8 cellular contexts compared by ENCODE assay signal in genomic region chr7:1412322-1413261, GRCh38. TPM values are rescaled to one million over a fixed set of nuclear protein-coding genes. Genes with fewer than 3 reads are reported as not detected.
DNase-seq lines count a peak whose midpoint lies in the region; ATAC-seq and TF ChIP-seq lines count a peak whose summit lies in the region.

No MANE protein-coding gene starts in this region.

- intact Hi-C loops in right lobe of liver (cut with DNase I), result no loop called here

- ATAC-seq in right lobe of liver, result peak; percentile 89 to 98 (median 96)
- no peak for ATAC-seq in HG02938 (IDR thresholded peaks at IDR 0.05; ENCODE audit: unreplicated experiment)

- DNase-seq in GM12865 (ENCODE audit: low read depth) (peak; percentile 85), HL-60 (ENCODE audit: low read depth in 1 of 2, low spot score in 1 of 2) (peak; percentile 61 to 76), NCI-H748 treated with DMSO at 0.1 percent for 48 hours (lab: John Stamatoyannopoulos, UW) (peak; percentile 85), coronary artery (ENCODE audit: low spot score) (no peak), right lobe of liver (peak; percentile 75 to 84 (median 82))
- peak; percentile 84 for DNase-seq in activated CD4-positive, alpha-beta T cell treated with anti-CD3 and anti-CD28 coated beads, Interleukin-2, amount 50 U/mL, for 4 hours
- DNase-seq in stimulated activated CD4-positive, alpha-beta T cell treated with anti-CD3 and anti-CD28 coated beads, TNF-alpha, amount 100 ng/mL, for 1 hour (ENCODE audit: low read depth in 3 of 3, low spot score in 1 of 3), result peak; percentile 67 to 93 (median 78)

- TF ChIP-seq CTCF in GM12865 (IDR thresholded peaks at IDR 0.05; ENCODE audit: insufficient read depth, low read depth, low read length, missing control alignments) (peak; percentile 68), HL-60 (IDR thresholded peaks at IDR 0.05; ENCODE audit: insufficient read depth, low read length) (peak; percentile 61), coronary artery (IDR thresholded peaks at IDR 0.05) (peak; percentile 40), right lobe of liver (IDR thresholded peaks at IDR 0.05) (peak; percentile 57 to 82 (median 72))

- peaks cover 18% of the 10 kb centered on the region for H3K27me3 ChIP-seq in HL-60 (ENCODE audit: insufficient read depth, poor library complexity, severe bottlenecking)
- peaks cover 0 to 8% of the 10 kb centered on the region in 2 donors for H3K27me3 ChIP-seq in right lobe of liver

- H3K4me3 ChIP-seq in GM12865 (ENCODE audit: low read depth, low read length) (no peak overlapping the region), HL-60 (replicated peaks; ENCODE audit: insufficient read depth, low read length) (peak overlapping the region; percentile 19; the same call in 1 of the 2 replicates), coronary artery (peak overlapping the region; percentile 37), right lobe of liver (no peak overlapping the region)

- WGBS in right lobe of liver (ENCODE audit: insufficient coverage, low coverage, low lambda C conversion rate, missing lambda C conversion rate), result 2% methylated on average over 9 of the region's 65 CpGs

- no peaks in the 10 kb centered on the region for H3K9me3 ChIP-seq in right lobe of liver

- H3K4me1 ChIP-seq in right lobe of liver, result no peaks in the 10 kb centered on the region

- TF ChIP-seq POLR2A in right lobe of liver (IDR thresholded peaks at IDR 0.05), result no peak

- no peaks in the 10 kb centered on the region for H3K36me3 ChIP-seq in right lobe of liver

- H3K27ac ChIP-seq in HL-60 (replicated peaks) (no peak overlapping the region), coronary artery (no peak overlapping the region), right lobe of liver (no peak overlapping the region)

RNA-seq across cellular contexts. Expression of gene MICALL2, which starts 46.7 kb away (rescaled TPM):
- total RNA-seq in right lobe of liver, result 10 to 100 TPM in 5 of 6 experiments, 1 to 10 TPM in 1; 8.2 to 23.8 (median 13.6) TPM

Comparison
In these comparisons a context has a peak if more than half of its experiments do, and no peak if none do; other contexts are left out.
1. H3K4me3 ChIP-seq: peak in HL-60 (single experiment) and coronary artery (single experiment); none in GM12865 (single experiment) and right lobe of liver (0 of 3).
2. Peak in every context shown above with its lines, with median percentiles within 50 percentile points of each other: CTCF ChIP-seq.